In the genomic region with DNA sequence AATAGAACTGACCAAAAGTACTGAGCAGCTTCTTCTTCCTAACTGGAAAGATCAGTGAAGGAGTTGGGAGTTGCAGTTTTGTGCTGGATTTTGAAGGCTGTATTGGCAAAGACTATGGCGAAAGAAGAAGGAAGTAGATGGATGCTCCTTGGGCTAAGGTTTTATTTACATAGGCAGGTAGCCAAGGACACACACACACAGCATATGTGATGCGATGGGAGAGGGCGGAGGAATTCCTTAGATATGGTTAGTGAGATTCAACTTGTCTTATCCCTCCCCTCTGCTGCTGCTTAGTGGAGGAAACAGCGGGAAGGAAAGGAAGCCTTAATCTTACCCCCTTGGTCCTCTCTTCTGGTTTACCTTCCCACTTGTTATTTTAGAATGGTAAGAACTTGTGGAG, we compare ENCODE assay signal across 1 cellular context.
TF ChIP-seq lines count a peak whose summit lies in the region.

No MANE protein-coding gene starts in this region.

TF ChIP-seq in endothelial cell of umbilical vein, 7 proteins besides CTCF, POLR2A, EP300 and RAD21 (continued from another document):
- TF ChIP-seq JUN (IDR thresholded peaks at IDR 0.05; ENCODE audit: borderline replicate concordance, insufficient read depth, insufficient read length, low read depth) (no peak), GATA2 (IDR thresholded peaks at IDR 0.05; ENCODE audit: insufficient read depth, insufficient read length, low read depth, low read length) (no peak), MYC (IDR thresholded peaks at IDR 0.05; ENCODE audit: low read depth, low read length) (no peak)
